In the genomic region with DNA sequence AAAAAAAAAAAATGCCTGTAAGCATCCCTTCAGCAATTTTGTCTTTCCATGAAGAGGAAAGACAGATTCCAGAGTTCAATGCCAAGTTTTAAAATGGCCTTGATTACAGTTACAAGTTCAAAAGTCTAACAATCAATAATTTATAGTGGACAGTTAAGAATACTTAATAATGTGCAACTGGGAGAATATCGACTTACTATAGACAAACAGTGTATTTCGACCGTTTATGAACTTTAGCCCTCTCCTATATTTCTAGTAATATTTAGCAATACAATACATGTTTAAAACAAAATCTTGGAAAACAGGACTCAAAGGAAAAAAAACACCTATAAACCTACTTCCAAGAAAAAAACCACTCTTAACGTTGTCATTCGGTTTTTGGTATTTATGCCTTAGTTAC, we compare ENCODE assay signal across 10 cellular contexts. TPM values are rescaled to one million over a fixed set of nuclear protein-coding genes. Genes with fewer than 3 reads are reported as not detected.
DNase-seq lines count a peak whose midpoint lies in the region; ATAC-seq and TF ChIP-seq lines count a peak whose summit lies in the region.
"Had no signal": no experiment of that assay in that cellular context is flagged by ENCODE, and none has a peak within 500 bp of the region (broad histone marks: within the 10 kb centered on the region; RNA-seq: fewer than 3 reads in every experiment).

No MANE protein-coding gene starts in this region.

- TF ChIP-seq CTCF in uterus (IDR thresholded peaks at IDR 0.05): no peak

- peaks cover 3 to 10% of the 10 kb centered on the region in 2 donors for H3K4me1 ChIP-seq in uterus

- H3K9me3 Mint-ChIP-seq in activated naive CD4-positive, alpha-beta T cell treated with anti-CD3 and anti-CD28 coated beads, Interleukin-2, amount 50 U/mL, for 24 hours: no peaks in the 10 kb centered on the region
- H3K9me3 Mint-ChIP-seq in activated naive CD8-positive, alpha-beta T cell treated with anti-CD3 and anti-CD28 coated beads for 36 hours: no peaks in the 10 kb centered on the region
- no peaks in the 10 kb centered on the region for H3K9me3 Mint-ChIP-seq in memory B cell

- peak overlapping the region; percentile 55 for H3K27ac Mint-ChIP-seq in activated naive CD4-positive, alpha-beta T cell treated with anti-CD3 and anti-CD28 coated beads, Interleukin-2, amount 50 U/mL, for 24 hours
- H3K27ac Mint-ChIP-seq in activated naive CD8-positive, alpha-beta T cell treated with anti-CD3 and anti-CD28 coated beads for 36 hours: peak overlapping the region; percentile 95
- peak overlapping the region; percentile 98 for H3K27ac Mint-ChIP-seq in memory B cell

- H3K4me1 Mint-ChIP-seq in activated naive CD4-positive, alpha-beta T cell treated with anti-CD3 and anti-CD28 coated beads, Interleukin-2, amount 50 U/mL, for 24 hours: peaks cover 72% of the 10 kb centered on the region
- peaks cover 62% of the 10 kb centered on the region for H3K4me1 Mint-ChIP-seq in activated naive CD8-positive, alpha-beta T cell treated with anti-CD3 and anti-CD28 coated beads for 36 hours
- H3K4me1 Mint-ChIP-seq in memory B cell: peaks cover 21% of the 10 kb centered on the region

- H3K9me3 ChIP-seq in uterus: no peaks in the 10 kb centered on the region

- H3K36me3 Mint-ChIP-seq in activated naive CD4-positive, alpha-beta T cell treated with anti-CD3 and anti-CD28 coated beads, Interleukin-2, amount 50 U/mL, for 24 hours: peaks cover 25% of the 10 kb centered on the region
- peaks cover 48% of the 10 kb centered on the region for H3K36me3 Mint-ChIP-seq in activated naive CD8-positive, alpha-beta T cell treated with anti-CD3 and anti-CD28 coated beads for 36 hours
- H3K36me3 Mint-ChIP-seq in memory B cell: peaks cover 18% of the 10 kb centered on the region

- intact Hi-C loops in uterus (cut with DNase I; ENCODE audit: low total_unique reads): no loop called here

- no peaks in the 10 kb centered on the region for H3K36me3 ChIP-seq in uterus

- no peak for DNase-seq in activated naive CD4-positive, alpha-beta T cell treated with Interleukin-2 at 50 U/mL for 16 hours
- DNase-seq in activated naive CD8-positive, alpha-beta T cell treated with anti-CD3 and anti-CD28 coated beads for 36 hours: no peak
- DNase-seq in memory B cell (ENCODE audit: low spot score in 2 of 2): no peak
- no peak for DNase-seq in uterus
- DNase-seq in stimulated activated CD4-positive, alpha-beta T cell treated with anti-CD3 and anti-CD28 coated beads, Interleukin-1b, Interleukin-23, amount 100 ng/mL, for 48 hours: no peak
- DNase-seq in NCI-H2029 treated with DMSO at 0.1 percent for 48 hours (lab: John Stamatoyannopoulos, UW): no peak
- DNase-seq: activated CD4-positive, alpha-beta T cell treated with anti-CD3 and anti-CD28 coated beads for 48 hours; stimulated activated naive CD4-positive, alpha-beta T cell treated with Interleukin-2 at 50 U/mL for 16 hours had no signal

- no peaks in the 10 kb centered on the region for H3K27me3 ChIP-seq in uterus

- ATAC-seq in memory B cell (ENCODE audit: low read depth) (no peak), HG03565 (IDR thresholded peaks at IDR 0.05; ENCODE audit: unreplicated experiment) (no peak)

- no peak for TF ChIP-seq POLR2A in uterus (IDR thresholded peaks at IDR 0.05)

- H3K27ac ChIP-seq in uterus: peak overlapping the region; percentile 97 to 99

- H3K27me3 Mint-ChIP-seq in activated naive CD4-positive, alpha-beta T cell treated with anti-CD3 and anti-CD28 coated beads, Interleukin-2, amount 50 U/mL, for 24 hours: no peaks in the 10 kb centered on the region
- no peaks in the 10 kb centered on the region for H3K27me3 Mint-ChIP-seq in activated naive CD8-positive, alpha-beta T cell treated with anti-CD3 and anti-CD28 coated beads for 36 hours
- no peaks in the 10 kb centered on the region for H3K27me3 Mint-ChIP-seq in memory B cell

- no peak overlapping the region for H3K4me3 ChIP-seq in uterus

- peak overlapping the region; percentile 96 for H3K4me3 Mint-ChIP-seq in activated naive CD4-positive, alpha-beta T cell treated with anti-CD3 and anti-CD28 coated beads, Interleukin-2, amount 50 U/mL, for 24 hours
- H3K4me3 Mint-ChIP-seq in activated naive CD8-positive, alpha-beta T cell treated with anti-CD3 and anti-CD28 coated beads for 36 hours: peak overlapping the region; percentile 94
- no peak overlapping the region for H3K4me3 Mint-ChIP-seq in memory B cell

RNA-seq across cellular contexts. Expression of a gene that starts 1.5 kb away (rescaled TPM):
- total RNA-seq in activated naive CD8-positive, alpha-beta T cell treated with anti-CD3 and anti-CD28 coated beads for 36 hours: 10 to 100 TPM; 61.5 to 62.1 TPM
- total RNA-seq in uterus: 100 to 1,000 TPM in 1 of 4 donors, 10 to 100 TPM in 3; 22.5 to 152 (median 56.6) TPM

RNA-seq across cellular contexts. Expression of a gene that starts 1.6 kb away (rescaled TPM):
- total RNA-seq in activated naive CD8-positive, alpha-beta T cell treated with anti-CD3 and anti-CD28 coated beads for 36 hours: 100 to 1,000 TPM; 245 to 246 TPM
- 100 to 1,000 TPM in 1 of 4 donors, 10 to 100 TPM in 3; 29.5 to 108 (median 53.9) TPM for total RNA-seq in uterus

RNA-seq across cellular contexts. Expression of a gene that starts 21.4 kb away (rescaled TPM):
- total RNA-seq in activated naive CD8-positive, alpha-beta T cell treated with anti-CD3 and anti-CD28 coated beads for 36 hours: 10 to 100 TPM; 29.5 to 30.3 TPM
- total RNA-seq in uterus: 100 to 1,000 TPM in 1 of 4 donors, 10 to 100 TPM in 2, 1 to 10 TPM in 1; 7.9 to 141 (median 48.9) TPM

RNA-seq across cellular contexts. Expression of a gene that starts 21.7 kb away (rescaled TPM):
- 100 to 1,000 TPM; 129 to 137 TPM for total RNA-seq in activated naive CD8-positive, alpha-beta T cell treated with anti-CD3 and anti-CD28 coated beads for 36 hours
- total RNA-seq in uterus: 10 to 100 TPM in 3 of 4 donors, 1 to 10 TPM in 1; 9.0 to 67.4 (median 59.1) TPM
